ENCODE assay signal across 1 cellular context in the genomic region with DNA sequence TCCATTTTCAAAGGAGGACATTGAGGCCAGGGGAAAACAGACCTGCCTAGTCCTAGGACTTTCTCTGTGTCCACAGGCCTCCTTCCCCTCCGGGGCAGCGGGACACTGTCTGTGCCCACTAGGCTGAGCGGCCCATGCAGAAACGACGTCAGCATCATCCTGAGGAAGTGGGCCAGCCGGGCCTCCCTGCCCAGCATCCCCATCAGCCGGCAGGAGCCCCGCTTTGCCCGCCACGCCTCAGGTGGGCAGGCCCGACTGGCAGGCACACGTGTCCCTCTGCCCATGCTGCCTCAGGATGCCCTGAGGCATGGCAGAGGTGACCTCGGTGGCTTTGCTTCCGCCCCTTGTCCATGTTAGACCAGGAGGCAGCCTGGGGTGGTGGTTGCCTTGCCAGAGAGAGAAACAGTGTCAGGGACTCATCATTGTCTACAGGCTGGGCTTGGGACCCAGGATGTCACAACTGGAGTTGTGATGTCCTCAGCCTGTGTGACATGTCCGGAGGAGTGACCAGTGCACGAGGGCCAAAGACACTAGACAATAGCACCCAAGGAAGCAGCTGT.
TF ChIP-seq lines count a peak whose summit lies in the region.

No MANE protein-coding gene starts in this region.

TF ChIP-seq in H1, 55 proteins besides CTCF, POLR2A, EP300 and RAD21:
- no peak for TF ChIP-seq GABPA (IDR thresholded peaks at IDR 0.05; ENCODE audit: borderline replicate concordance, insufficient read depth, low read length)
- no peak for TF ChIP-seq HDAC6 (IDR thresholded peaks at IDR 0.05; ENCODE audit: low read depth, low read length)
- TF ChIP-seq CEBPB (IDR thresholded peaks at IDR 0.05; ENCODE audit: low read depth, low read length), result no peak
- TF ChIP-seq POLR2AphosphoS5 (IDR thresholded peaks at IDR 0.05; ENCODE audit: low read depth, low read length), result no peak
- no peak for TF ChIP-seq SP2 (IDR thresholded peaks at IDR 0.05; ENCODE audit: low read length)
- TF ChIP-seq RXRA (IDR thresholded peaks at IDR 0.05; ENCODE audit: insufficient read depth, low read depth, low read length), result no peak
- no peak for TF ChIP-seq CHD2 (IDR thresholded peaks at IDR 0.05; ENCODE audit: low read length)
- TF ChIP-seq CHD1 (IDR thresholded peaks at IDR 0.05; ENCODE audit: low read depth, low read length), result no peak
- TF ChIP-seq TCF12 (IDR thresholded peaks at IDR 0.05; ENCODE audit: low read depth, low read length), result no peak
- TF ChIP-seq KDM5A (IDR thresholded peaks at IDR 0.05; ENCODE audit: low read length), result no peak
- no peak for TF ChIP-seq SP4 (IDR thresholded peaks at IDR 0.05; ENCODE audit: low read length)
- no peak for TF ChIP-seq SIRT6 (IDR thresholded peaks at IDR 0.05; ENCODE audit: low read length)
